ENCODE assay signal across 25 cellular contexts in the genomic region with DNA sequence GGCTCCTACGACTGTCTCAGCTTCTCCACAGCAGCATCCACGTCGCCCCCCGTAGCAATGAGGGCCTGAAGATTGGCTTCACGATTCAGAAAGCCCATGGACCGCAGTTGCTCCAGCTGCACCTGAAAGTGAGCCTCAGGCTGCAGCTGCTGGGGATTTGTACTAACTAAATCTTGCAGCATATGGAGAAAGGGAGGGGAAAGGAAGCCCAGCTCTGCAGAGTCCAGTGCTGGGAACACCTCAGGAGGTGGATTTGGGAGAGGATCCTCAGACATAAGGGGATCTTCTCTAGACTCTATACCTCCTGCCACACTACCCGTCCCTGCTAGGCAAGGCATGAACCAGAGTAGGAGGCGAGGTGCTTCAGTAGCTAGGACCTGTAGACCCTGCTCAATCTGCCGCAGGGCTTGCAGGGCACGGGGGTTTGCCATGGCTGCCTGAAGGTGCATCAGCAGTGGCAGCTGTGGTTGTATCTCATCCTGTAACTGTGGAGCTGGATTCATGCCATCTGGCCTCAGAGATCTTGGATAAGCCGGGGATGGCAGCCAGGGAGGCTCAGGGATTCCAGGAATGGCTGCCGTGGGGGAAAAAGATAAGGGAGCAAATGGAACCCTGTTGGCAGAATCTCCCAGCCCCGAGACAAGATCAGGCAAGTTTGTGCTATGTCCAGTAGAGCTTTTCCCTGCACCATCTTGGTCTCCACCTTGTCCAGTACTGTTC. TPM values are rescaled to one million over a fixed set of nuclear protein-coding genes. Genes with fewer than 3 reads are reported as not detected.
"Had no signal": no experiment of that assay in that cellular context is flagged by ENCODE, and none has a peak within 500 bp of the region (broad histone marks: within the 10 kb centered on the region; RNA-seq: fewer than 3 reads in every experiment).

No MANE protein-coding gene starts in this region.

- H3K9me3 ChIP-seq: ascending aorta, body of pancreas, Peyer's patch had no signal

- H3K36me3 ChIP-seq: ascending aorta, Peyer's patch had no signal

- H3K4me3 ChIP-seq: ascending aorta, body of pancreas, Peyer's patch had no signal

- H3K27ac ChIP-seq: ascending aorta, body of pancreas, Peyer's patch had no signal

- DNase-seq: activated CD4-positive, alpha-beta memory T cell treated with anti-CD3 and anti-CD28 coated beads for 36 hours; activated CD4-positive, alpha-beta T cell treated with anti-CD3 and anti-CD28 coated beads for 48 hours; activated CD4-positive, CD25-positive, alpha-beta regulatory T cell treated with anti-CD3 and anti-CD28 coated beads, Interleukin-2, amount 50 U/mL, for 72 hours; activated CD8-positive, alpha-beta memory T cell treated with anti-CD3 and anti-CD28 coated beads for 24 hours; activated effector memory CD4-positive, alpha-beta T cell treated with anti-CD3 and anti-CD28 coated beads, Interleukin-2, amount 50 U/mL, for 16 hours; activated naive CD4-positive, alpha-beta T cell treated with Interleukin-2 at 50 U/mL for 16 hours; activated naive CD8-positive, alpha-beta T cell treated with anti-CD3 and anti-CD28 coated beads, Interleukin-2, amount 50 U/mL, for 24 hours; activated T-cell treated with anti-CD3 and anti-CD28 coated beads, Interleukin-2, amount 50 U/mL, for 4 hours; amniotic stem cell; body of pancreas; Kasumi-1; KBM-7; NCI-H1092; NCI-H1417 treated with DMSO at 0.1 percent for 48 hours; NCI-H1694; NCI-H2029; NCI-H446; NK-92 treated with Interleukin-12 subunit alpha and Interleukin-12 subunit beta, amount 100 ng/mL, for 24 hours; Peyer's patch; SHP77 had no signal

- H3K27me3 ChIP-seq: ascending aorta, body of pancreas, Peyer's patch had no signal

- H3K4me1 ChIP-seq: ascending aorta, body of pancreas, Peyer's patch had no signal

RNA-seq across cellular contexts. Expression of a gene that starts 2.0 kb away (rescaled TPM):
- total RNA-seq: activated CD4-positive, alpha-beta memory T cell treated with anti-CD3 and anti-CD28 coated beads for 36 hours; activated T-cell treated with anti-CD3 and anti-CD28 coated beads, Interleukin-2, amount 50 U/mL, for 4 hours; ascending aorta; MCF 10A; SK-MEL-5; WTC11 had no signal

RNA-seq across cellular contexts. Expression of a gene that starts 8.8 kb away (rescaled TPM):
- total RNA-seq: activated T-cell treated with anti-CD3 and anti-CD28 coated beads, Interleukin-2, amount 50 U/mL, for 4 hours; ascending aorta; MCF 10A; SK-MEL-5 had no signal

RNA-seq across cellular contexts. Expression of a gene that starts 19.3 kb away (rescaled TPM):
- total RNA-seq: activated CD4-positive, alpha-beta memory T cell treated with anti-CD3 and anti-CD28 coated beads for 36 hours; activated naive CD4-positive, alpha-beta T cell treated with anti-CD3 and anti-CD28 coated beads, Interleukin-2, amount 50 U/mL, for 72 hours; activated T-cell treated with anti-CD3 and anti-CD28 coated beads, Interleukin-2, amount 50 U/mL, for 4 hours; ascending aorta; body of pancreas; MCF 10A; Peyer's patch; SK-MEL-5; WTC11 had no signal

RNA-seq across cellular contexts. Expression of a gene that starts 40.6 kb away (rescaled TPM):
- total RNA-seq: activated CD4-positive, alpha-beta memory T cell treated with anti-CD3 and anti-CD28 coated beads for 36 hours; activated T-cell treated with anti-CD3 and anti-CD28 coated beads, Interleukin-2, amount 50 U/mL, for 4 hours; ascending aorta; MCF 10A; Peyer's patch; SK-MEL-5; WTC11 had no signal

RNA-seq across cellular contexts. Expression of a gene that starts 58.6 kb away (rescaled TPM):
- total RNA-seq: activated CD4-positive, alpha-beta memory T cell treated with anti-CD3 and anti-CD28 coated beads for 36 hours; activated naive CD4-positive, alpha-beta T cell treated with anti-CD3 and anti-CD28 coated beads, Interleukin-2, amount 50 U/mL, for 72 hours; activated T-cell treated with anti-CD3 and anti-CD28 coated beads, Interleukin-2, amount 50 U/mL, for 4 hours; ascending aorta; body of pancreas; MCF 10A; Peyer's patch; SK-MEL-5; WTC11 had no signal
